ENCODE assay signal across 8 cellular contexts in genomic region chr15:94119923-94120775, GRCh38.
DNase-seq lines count a peak whose midpoint lies in the region; ATAC-seq and TF ChIP-seq lines count a peak whose summit lies in the region.

No MANE protein-coding gene starts in this region.

- H3K4me3 ChIP-seq in HAP-1, result no peak overlapping the region
- H3K4me3 ChIP-seq in heart right ventricle, result no peak overlapping the region
- H3K4me3 ChIP-seq in psoas muscle, result no peak overlapping the region

- H3K9me3 ChIP-seq in HAP-1 (no peaks in the 10 kb centered on the region), heart right ventricle (no peaks in the 10 kb centered on the region), psoas muscle (no peaks in the 10 kb centered on the region)

- no peaks in the 10 kb centered on the region for H3K4me1 Mint-ChIP-seq in activated naive CD8-positive, alpha-beta T cell treated with anti-CD3 and anti-CD28 coated beads, Interleukin-2, amount 50 U/mL, for 24 hours

- no peaks in the 10 kb centered on the region for H3K36me3 Mint-ChIP-seq in activated naive CD8-positive, alpha-beta T cell treated with anti-CD3 and anti-CD28 coated beads, Interleukin-2, amount 50 U/mL, for 24 hours (ENCODE audit: low read depth)

- no peak overlapping the region for H3K4me3 Mint-ChIP-seq in activated naive CD8-positive, alpha-beta T cell treated with anti-CD3 and anti-CD28 coated beads, Interleukin-2, amount 50 U/mL, for 24 hours

- intact Hi-C loops in heart right ventricle (cut with DNase I), result loop anchor here (1.0 to 10.0 kb wide), 10 partner anchors 115 to 1325 kb away; partner anchors contain the start of gene RGMA (in 1 of the 10)
- intact Hi-C loops in psoas muscle (cut with DNase I), result loop anchor here (1.0 to 5.0 kb wide), 4 partner anchors 123 to 1090 kb away; partner anchors contain the start of gene RGMA (in 1 of the 2)

- no peak overlapping the region for H3K27ac Mint-ChIP-seq in activated naive CD8-positive, alpha-beta T cell treated with anti-CD3 and anti-CD28 coated beads, Interleukin-2, amount 50 U/mL, for 24 hours

- 50 to 52% methylated on average over 11 of the region's 11 CpGs for WGBS in heart right ventricle, 2 donors
- WGBS in psoas muscle, 3 donors, result 37 to 48% (median 38%) methylated on average over 11 of the region's 11 CpGs

- H3K36me3 ChIP-seq in HAP-1 (replicated peaks) (no peaks in the 10 kb centered on the region), heart right ventricle (no peaks in the 10 kb centered on the region), psoas muscle (ENCODE audit: insufficient read depth in 1 of 2, low read depth in 1 of 2) (no peaks in the 10 kb centered on the region)

- H3K27me3 Mint-ChIP-seq in activated naive CD8-positive, alpha-beta T cell treated with anti-CD3 and anti-CD28 coated beads, Interleukin-2, amount 50 U/mL, for 24 hours, result no peaks in the 10 kb centered on the region

- H3K9me3 Mint-ChIP-seq in activated naive CD8-positive, alpha-beta T cell treated with anti-CD3 and anti-CD28 coated beads, Interleukin-2, amount 50 U/mL, for 24 hours, result no peaks in the 10 kb centered on the region

- no peaks in the 10 kb centered on the region for H3K27me3 ChIP-seq in HAP-1 (ENCODE audit: low read depth)
- H3K27me3 ChIP-seq in heart right ventricle, result no peaks in the 10 kb centered on the region
- no peaks in the 10 kb centered on the region for H3K27me3 ChIP-seq in psoas muscle (ENCODE audit: insufficient read depth in 3 of 3, low read length in 2 of 3)

- peak; percentile 18 for DNase-seq in activated CD8-positive, alpha-beta memory T cell treated with anti-CD3 and anti-CD28 coated beads, Interleukin-2, amount 50 U/mL, for 4 hours
- DNase-seq in activated CD8-positive, alpha-beta memory T cell treated with anti-CD3 and anti-CD28 coated beads, Interleukin-2, amount 50 U/mL, for 48 hours, result no peak
- peak; percentile 63 to 66 for DNase-seq in HAP-1 (ENCODE audit: low spot score in 2 of 2)
- peak; percentile 88 for DNase-seq in OCI-M1 (lab: John Stamatoyannopoulos, UW)
- DNase-seq in activated naive CD8-positive, alpha-beta T cell treated with anti-CD3 and anti-CD28 coated beads, Interleukin-2, amount 50 U/mL, for 24 hours, result peak; percentile 16
- DNase-seq in heart right ventricle, result peak in 1 of 2 donors; percentile 73
- peak in 1 of 2 donors; percentile 25 for DNase-seq in psoas muscle

- H3K27ac ChIP-seq in heart right ventricle, result peak overlapping the region in 8 of 10 donors; percentile 1 to 81 (median 54)
- H3K27ac ChIP-seq in psoas muscle, result peak overlapping the region; percentile 13

- TF ChIP-seq CTCF in LNCAP (IDR thresholded peaks at IDR 0.05), result peak; percentile 99
- peak; percentile 77 to 95 (median 85) for TF ChIP-seq CTCF in heart right ventricle (IDR thresholded peaks at IDR 0.05)
- TF ChIP-seq CTCF in psoas muscle (IDR thresholded peaks at IDR 0.05), result peak; percentile 90

- ATAC-seq in activated naive CD8-positive, alpha-beta T cell treated with anti-CD3 and anti-CD28 coated beads, Interleukin-2, amount 50 U/mL, for 24 hours, result peak; percentile 92
- peak; percentile 90 to 97 (median 94) for ATAC-seq in heart right ventricle
- peak; percentile 99 to 100 (median 99) for ATAC-seq in psoas muscle

- H3K4me1 ChIP-seq in HAP-1, result no peaks in the 10 kb centered on the region
- H3K4me1 ChIP-seq in heart right ventricle, result peaks cover 0 to 17% (median 0%) of the 10 kb centered on the region in 9 donors
- H3K4me1 ChIP-seq in psoas muscle, result no peaks in the 10 kb centered on the region

- in situ Hi-C loops in HAP-1 (cut with MboI; ENCODE audit: low sequenced_read_pairs), result loop anchor here (10.0 to 25.0 kb wide), 2 partner anchors 133 to 1085 kb away; no protein-coding TSS in a partner anchor
